Comparison of ENCODE assay signal across 31 cellular contexts in the genomic region with DNA sequence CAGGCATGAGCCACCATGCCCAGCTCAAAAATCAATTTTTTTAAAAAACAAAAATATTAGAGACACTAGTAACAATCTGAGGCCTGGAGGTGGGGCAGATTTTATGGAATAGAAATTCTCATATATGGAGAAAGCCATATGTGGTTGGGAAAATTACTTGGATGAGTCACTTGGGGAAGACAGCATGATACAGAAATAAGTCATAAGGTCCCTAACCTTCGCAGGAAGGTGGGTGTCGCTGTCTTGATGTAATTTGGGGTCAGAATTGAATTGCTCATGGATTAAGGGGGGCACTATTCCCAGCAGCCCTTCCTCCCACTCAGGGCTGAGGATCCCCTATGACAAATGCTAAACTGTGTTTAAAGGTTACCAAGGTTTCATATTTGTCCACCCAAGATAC. TPM values are rescaled to one million over a fixed set of nuclear protein-coding genes. Genes with fewer than 3 reads are reported as not detected.
DNase-seq lines count a peak whose midpoint lies in the region; ATAC-seq, FAIRE-seq and TF ChIP-seq lines count a peak whose summit lies in the region.
"Had no signal": no experiment of that assay in that cellular context is flagged by ENCODE, and none has a peak within 500 bp of the region (broad histone marks: within the 10 kb centered on the region; RNA-seq: fewer than 3 reads in every experiment).

No MANE protein-coding gene starts in this region.

- H3K4me1 Mint-ChIP-seq in Caco-2 (ENCODE audit: low read depth, unreplicated experiment) = no peaks in the 10 kb centered on the region
- H3K4me1 Mint-ChIP-seq: brain, T-cell had no signal

- in situ Hi-C loops in GM23248 (cut with MboI) = no loop called here

- H2AFZ ChIP-seq in GM23248 = no peak overlapping the region

- H3K27ac ChIP-seq in GM23248 (peak overlapping the region; percentile 70), RWPE1 (no peak overlapping the region; the same call in 1 of the 2 replicates), foreskin keratinocyte (peak overlapping the region; percentile 18), kidney (ENCODE audit: low read depth in 2 of 2, low read length in 2 of 2) (no peak overlapping the region)
- H3K27ac ChIP-seq: colonic mucosa, esophagus squamous epithelium, right lobe of liver, tibial nerve had no signal

- DNase-seq in AG08396 (ENCODE audit: low spot score) (peak; percentile 34), GM23248 (peak; percentile 84), RWPE1 (ENCODE audit: low spot score) (peak; percentile 26), foreskin keratinocyte (peak; percentile 30 to 66), kidney (no peak), Caco-2 (no peak), NCI-H82 (lab: John Stamatoyannopoulos, UW) (no peak)
- DNase-seq: activated CD4-positive, alpha-beta T cell treated with anti-CD3 and anti-CD28 coated beads for 1 hour; activated CD8-positive, alpha-beta T cell treated with anti-CD3 and anti-CD28 coated beads, Interleukin-2, amount 10 ng/mL, durations not matched to agents 7 days and 5 days; activated gamma-delta T cell; CD8-positive, alpha-beta T cell; colonic mucosa; esophagus squamous epithelium; glutamatergic neuron; kidney glomerular epithelial cell; NCI-H1417; NCI-H774; posterior cingulate gyrus; right lobe of liver; SHP77 treated with DMSO at 0.1 percent for 48 hours; stimulated activated CD4-positive, alpha-beta T cell treated with anti-CD3 and anti-CD28 coated beads, Interleukin-15, amount 100 ng/mL, for 24 hours; T-cell had no signal

- BruUV-seq in Caco-2 (replicated peaks; lab: Mats Ljungman, UMichigan) = no TSS peak

- H3K36me3 Mint-ChIP-seq in Caco-2 (ENCODE audit: insufficient read depth, unreplicated experiment) = no peaks in the 10 kb centered on the region
- H3K36me3 Mint-ChIP-seq: brain; CD8-positive, alpha-beta T cell; T-cell had no signal

- H3K4me2 ChIP-seq in GM23248 (ENCODE audit: unreplicated experiment) = no peak overlapping the region

- no peaks in the 10 kb centered on the region for H3K9me3 Mint-ChIP-seq in Caco-2 (ENCODE audit: unreplicated experiment)
- H3K9me3 Mint-ChIP-seq: brain; CD8-positive, alpha-beta T cell; T-cell had no signal

- H4K20me1 ChIP-seq in GM23248 (ENCODE audit: insufficient read depth) = no peaks in the 10 kb centered on the region

- H3K9me3 ChIP-seq in GM23248 (ENCODE audit: low read depth) (no peaks in the 10 kb centered on the region), kidney (ENCODE audit: control insufficient read depth in 1 of 2, low read length in 2 of 2) (no peaks in the 10 kb centered on the region), Caco-2 (no peaks in the 10 kb centered on the region)
- H3K9me3 ChIP-seq: colonic mucosa, esophagus squamous epithelium, right lobe of liver, tibial nerve had no signal

- no peak overlapping the region for H3K4me3 ChIP-seq in GM23248
- no peak overlapping the region for H3K4me3 ChIP-seq in kidney (ENCODE audit: low read length in 2 of 2)
- no peak overlapping the region for H3K4me3 ChIP-seq in Caco-2 (ENCODE audit: low read depth, low read length)
- H3K4me3 ChIP-seq: colonic mucosa, esophagus squamous epithelium, GM12878, lung, right lobe of liver, tibial nerve had no signal

- H3K4me1 ChIP-seq in GM23248 (ENCODE audit: insufficient read depth) (peaks cover 15% of the 10 kb centered on the region), foreskin keratinocyte (peaks cover 8% of the 10 kb centered on the region), kidney (ENCODE audit: control insufficient read depth in 1 of 2, insufficient read depth in 1 of 2, low read depth in 1 of 2, low read length in 2 of 2) (no peaks in the 10 kb centered on the region), Caco-2 (no peaks in the 10 kb centered on the region)
- H3K4me1 ChIP-seq: colonic mucosa had no signal

- H3F3A ChIP-seq in GM23248 (ENCODE audit: insufficient read depth) = peaks cover 7% of the 10 kb centered on the region; the same call in 1 of the 2 replicates

- no peaks in the 10 kb centered on the region for H3K9me2 ChIP-seq in GM23248 (ENCODE audit: insufficient read depth)

- no peak overlapping the region for H3K4me3 Mint-ChIP-seq in Caco-2 (ENCODE audit: unreplicated experiment)
- H3K4me3 Mint-ChIP-seq: activated CD8-positive, alpha-beta T cell treated with anti-CD3 and anti-CD28 coated beads, Interleukin-2, amount 10 ng/mL, durations not matched to agents 7 days and 5 days; brain; CD8-positive, alpha-beta T cell; T-cell had no signal

- peaks cover 9% of the 10 kb centered on the region for H3K27me3 Mint-ChIP-seq in Caco-2 (ENCODE audit: insufficient read depth, unreplicated experiment)

- intact Hi-C loops in kidney (cut with DNase I) = no loop called here
- intact Hi-C loops in Caco-2 (cut with micrococcal nuclease; ENCODE audit: unreplicated experiment) = no loop called here

- no peak for FAIRE-seq in kidney (lab: Jason Lieb, UNC)
- FAIRE-seq: GM12878, HepG2 had no signal

- H3K9ac ChIP-seq in GM23248 = peak overlapping the region; percentile 50; the same call in 1 of the 2 replicates
- H3K9ac ChIP-seq in kidney (ENCODE audit: low read length in 2 of 2) = no peak overlapping the region

- ATAC-seq in foreskin keratinocyte (peak; percentile 43), HG03025 (IDR thresholded peaks at IDR 0.05; ENCODE audit: low FRiP score, unreplicated experiment) (no peak)
- ATAC-seq: activated CD8-positive, alpha-beta T cell treated with anti-CD3 and anti-CD28 coated beads, Interleukin-2, amount 10 ng/mL, durations not matched to agents 7 days and 5 days; CD8-positive, alpha-beta T cell; GM12878; HepG2; right lobe of liver; T-cell had no signal

- H3K27ac Mint-ChIP-seq in Caco-2 (ENCODE audit: unreplicated experiment) = no peak overlapping the region
- H3K27ac Mint-ChIP-seq: activated CD8-positive, alpha-beta T cell treated with anti-CD3 and anti-CD28 coated beads, Interleukin-2, amount 10 ng/mL, durations not matched to agents 7 days and 5 days; brain; CD8-positive, alpha-beta T cell; T-cell had no signal

- 3 to 4% methylated on average over 2 of the region's 2 CpGs for WGBS in GM23248 (ENCODE audit: low coverage in 1 of 2, low lambda C conversion rate in 2 of 2, missing lambda C conversion rate in 2 of 2), 2 experiments

- no peaks in the 10 kb centered on the region for H3K79me2 ChIP-seq in GM23248 (ENCODE audit: insufficient read depth)

- H3K27me3 ChIP-seq in GM23248 (replicated peaks; ENCODE audit: insufficient read depth) (no peaks in the 10 kb centered on the region), foreskin keratinocyte (no peaks in the 10 kb centered on the region), Caco-2 (replicated peaks; ENCODE audit: control insufficient read depth, insufficient read depth, low read length) (no peaks in the 10 kb centered on the region; the same call in 1 of the 2 replicates)
- H3K27me3 ChIP-seq: colonic mucosa, right lobe of liver, tibial nerve had no signal

- H3K36me3 ChIP-seq in GM23248 (ENCODE audit: low read depth) (no peaks in the 10 kb centered on the region), kidney (ENCODE audit: control insufficient read depth in 1 of 2, insufficient read depth in 2 of 2, low read length in 2 of 2) (no peaks in the 10 kb centered on the region), Caco-2 (ENCODE audit: control insufficient read depth, insufficient read depth, low read length) (no peaks in the 10 kb centered on the region)
- H3K36me3 ChIP-seq: colonic mucosa, esophagus squamous epithelium, right lobe of liver, tibial nerve had no signal

- CTCF ChIA-PET in RWPE1 (lab: Yijun Ruan, JAX) (interaction anchor here (0.6 kb wide), 1 partner anchor 80 kb away, joined by 3 read pairs; no protein-coding TSS in a partner anchor), Caco-2 (lab: Charles Lee) (no interaction called here)

- POLR2A ChIA-PET in RWPE1 (lab: Yijun Ruan, JAX; ENCODE audit: low non-redundant PET) (no interaction called here), Caco-2 (lab: Charles Lee) (no interaction called here)

- TF ChIP-seq CTCF in RWPE1 (conservative IDR thresholded peaks at IDR 0.05; ENCODE audit: low read depth) (no peak), foreskin keratinocyte (conservative IDR thresholded peaks at IDR 0.05) (peak; percentile 28), kidney (IDR thresholded peaks at IDR 0.05; ENCODE audit: borderline replicate concordance, extremely low read depth, insufficient read depth) (no peak), Caco-2 (IDR thresholded peaks at IDR 0.05; ENCODE audit: insufficient read depth in 1 of 2, low read depth in 1 of 2, low read length in 1 of 2, severe bottlenecking in 1 of 2, unreplicated experiment in 1 of 2) (no peak)

RNA-seq across cellular contexts. Expression of gene RDH8, which starts 4.9 kb away (rescaled TPM):
- 0.97 TPM in 1 of 2 replicates, not detected in the other for total RNA-seq in GM23248 (2014; rRNA removed; shearing (Covaris generic))
- 0.19 TPM in 1 of 2 replicates, not detected in the other for polyA plus RNA-seq in GM23248 (2016; fragmentation: Nextera tagmentation; extraction: Ambion mirVana)
- not detected in 2 replicates for total RNA-seq in foreskin keratinocyte
- not detected in 2 replicates for polyA plus RNA-seq in foreskin keratinocyte
- not detected for total RNA-seq in kidney
- not detected for polyA plus RNA-seq in kidney (ENCODE audit: insufficient read depth, low read depth, low replicate concordance)
- total RNA-seq in Caco-2 (2022) = not detected in 2 replicates
- total RNA-seq: activated CD8-positive, alpha-beta T cell treated with anti-CD3 and anti-CD28 coated beads, Interleukin-2, amount 10 ng/mL, durations not matched to agents 7 days and 5 days; CD8-positive, alpha-beta T cell; esophagus squamous epithelium; GM12878; H7; HepG2; lung; right lobe of liver; T-cell; tibial nerve had no signal
- polyA plus RNA-seq: AG04450, HepG2, lung, neural cell had no signal

RNA-seq across cellular contexts. Expression of gene COL5A3, which starts 7.9 kb away (rescaled TPM):
- 22.8 and 26.8 TPM in 2 replicates for total RNA-seq in GM23248 (2014; rRNA removed; shearing (Covaris generic))
- polyA plus RNA-seq in GM23248 (2016; fragmentation: Nextera tagmentation; extraction: Ambion mirVana) (4.1 and 4.2 TPM in 2 replicates), foreskin keratinocyte (0.97 and 2.5 TPM in 2 replicates), kidney (ENCODE audit: insufficient read depth, low read depth, low replicate concordance) (0.97 TPM)
- total RNA-seq in foreskin keratinocyte (1.8 and 5.0 TPM in 2 replicates), kidney (5.1 TPM), Caco-2 (2022) (not detected in 2 replicates)
- polyA plus RNA-seq: HepG2 had no signal

Comparison
In these comparisons a context has a peak if more than half of its experiments do, and no peak if none do; other contexts are left out.
1. DNase-seq: peak in AG08396 (single experiment), GM23248 (single experiment), RWPE1 (single experiment) and foreskin keratinocyte (2 of 2); none in kidney (single experiment), Caco-2 (0 of 2) and NCI-H82 (single experiment).
2. H3K27ac ChIP-seq: peak in GM23248 (single experiment) and foreskin keratinocyte (single experiment); none in RWPE1 (single experiment) and kidney (0 of 2).